16 cellular contexts compared by ENCODE assay signal in genomic region chr2:24855022-24855622, GRCh38.
DNase-seq lines count a peak whose midpoint lies in the region; ATAC-seq, FAIRE-seq and TF ChIP-seq lines count a peak whose summit lies in the region.
"Had no signal": no experiment of that assay in that cellular context is flagged by ENCODE, and none has a peak within 500 bp of the region (broad histone marks: within the 10 kb centered on the region; RNA-seq: fewer than 3 reads in every experiment).

No MANE protein-coding gene starts in this region.

- H3K4me3 Mint-ChIP-seq in activated naive CD4-positive, alpha-beta T cell treated with anti-CD3 and anti-CD28 coated beads, Interleukin-2, amount 10 ng/mL, durations not matched to agents 7 days and 5 days = no peak overlapping the region
- no peak overlapping the region for H3K4me3 Mint-ChIP-seq in activated T-cell treated with anti-CD3 and anti-CD28 coated beads, Interleukin-2, amount 50 U/mL, for 4 hours
- H3K4me3 Mint-ChIP-seq: activated naive CD8-positive, alpha-beta T cell treated with anti-CD3 and anti-CD28 coated beads for 36 hours; CD8-positive, alpha-beta memory T cell; stimulated activated memory B cell treated with anti-CD40 and anti-IgM and Interleukin-4, amounts not matched to agents 10 μg/mL and 1 μg/mL and 100 μg/mL, for 72 hours had no signal

- H3K27ac Mint-ChIP-seq in activated naive CD4-positive, alpha-beta T cell treated with anti-CD3 and anti-CD28 coated beads, Interleukin-2, amount 50 U/mL, for 72 hours = peak overlapping the region; percentile 46 to 52
- H3K27ac Mint-ChIP-seq in activated naive CD4-positive, alpha-beta T cell treated with anti-CD3 and anti-CD28 coated beads, Interleukin-2, amount 10 ng/mL, durations not matched to agents 7 days and 5 days = no peak overlapping the region
- H3K27ac Mint-ChIP-seq: activated naive CD8-positive, alpha-beta T cell treated with anti-CD3 and anti-CD28 coated beads for 36 hours; stimulated activated memory B cell treated with anti-CD40 and anti-IgM and Interleukin-4, amounts not matched to agents 10 μg/mL and 1 μg/mL and 100 μg/mL, for 72 hours had no signal

- FAIRE-seq in D721Med (lab: Jason Lieb, UNC) = no peak

- TF ChIP-seq CTCF in left ventricle myocardium inferior (IDR thresholded peaks at IDR 0.05; ENCODE audit: borderline replicate concordance) (no peak), D721Med (IDR thresholded peaks at IDR 0.05; ENCODE audit: insufficient read depth, missing control alignments) (no peak)

- ATAC-seq in activated naive CD4-positive, alpha-beta T cell treated with anti-CD3 and anti-CD28 coated beads, Interleukin-2, amount 50 U/mL, for 72 hours = no peak
- ATAC-seq in aorta (ENCODE audit: low FRiP score) = peak; percentile 23
- ATAC-seq in activated T-cell treated with anti-CD3 and anti-CD28 coated beads, Interleukin-2, amount 50 U/mL, for 4 hours = no peak
- ATAC-seq: stimulated activated memory B cell treated with anti-CD40 and anti-IgM and Interleukin-4, amounts not matched to agents 10 μg/mL and 1 μg/mL and 100 μg/mL, for 72 hours had no signal

- CTCF ChIA-PET in activated naive CD4-positive, alpha-beta T cell treated with anti-CD3 and anti-CD28 coated beads, Interleukin-2, amount 10 ng/mL, durations not matched to agents 7 days and 5 days (lab: Charles Lee) = no interaction called here

- H3K4me1 ChIP-seq in left ventricle myocardium inferior (peaks cover 44% of the 10 kb centered on the region), rectal smooth muscle tissue (ENCODE audit: control insufficient read depth, insufficient read depth, low read length) (no peaks in the 10 kb centered on the region), aorta (ENCODE audit: control insufficient read depth in 1 of 2, insufficient read depth in 2 of 2, low read length in 2 of 2) (no peaks in the 10 kb centered on the region)
- H3K4me1 ChIP-seq: HAP-1, left lung had no signal

- H3K36me3 Mint-ChIP-seq in activated naive CD4-positive, alpha-beta T cell treated with anti-CD3 and anti-CD28 coated beads, Interleukin-2, amount 50 U/mL, for 72 hours = peaks cover 4 to 17% of the 10 kb centered on the region in 2 donors
- peaks cover 2% of the 10 kb centered on the region for H3K36me3 Mint-ChIP-seq in activated naive CD4-positive, alpha-beta T cell treated with anti-CD3 and anti-CD28 coated beads, Interleukin-2, amount 10 ng/mL, durations not matched to agents 7 days and 5 days
- H3K36me3 Mint-ChIP-seq in activated T-cell treated with anti-CD3 and anti-CD28 coated beads, Interleukin-2, amount 50 U/mL, for 4 hours (ENCODE audit: insufficient read depth) = peaks cover 8% of the 10 kb centered on the region

- WGBS in aorta, 2 donors = 38 to 40% methylated on average over 8 of the region's 8 CpGs

- peak overlapping the region; percentile 85 for H3K27ac ChIP-seq in left ventricle myocardium inferior (replicated peaks)
- peak overlapping the region; percentile 21 for H3K27ac ChIP-seq in rectal smooth muscle tissue (ENCODE audit: low read depth, low read length)
- peak overlapping the region; percentile 1 to 43 for H3K27ac ChIP-seq in aorta (ENCODE audit: low read depth in 1 of 2, low read length in 2 of 2)
- H3K27ac ChIP-seq: 22Rv1 had no signal

- no peak for DNase-seq in activated naive CD4-positive, alpha-beta T cell treated with anti-CD3 and anti-CD28 coated beads, Interleukin-2, amount 50 U/mL, for 72 hours (ENCODE audit: low spot score in 2 of 2)
- no peak for DNase-seq in activated naive CD4-positive, alpha-beta T cell treated with anti-CD3 and anti-CD28 coated beads, Interleukin-2, amount 10 ng/mL, durations not matched to agents 7 days and 5 days
- DNase-seq in left ventricle myocardium inferior = peak; percentile 30
- no peak for DNase-seq in aorta
- no peak for DNase-seq in cortex of kidney (lab: John Stamatoyannopoulos, UW)
- DNase-seq in activated T-cell treated with anti-CD3 and anti-CD28 coated beads, Interleukin-2, amount 50 U/mL, for 4 hours = no peak
- no peak for DNase-seq in D721Med (ENCODE audit: insufficient read length, low spot score)
- DNase-seq: activated naive CD8-positive, alpha-beta T cell treated with anti-CD3 and anti-CD28 coated beads for 36 hours; CD8-positive, alpha-beta memory T cell; left lung; SK-N-SH; stimulated activated CD4-positive, alpha-beta T cell treated with anti-CD3 and anti-CD28 coated beads, Interleukin-4, amount 100 ng/mL, for 24 hours had no signal

- H3K9me3 Mint-ChIP-seq in activated naive CD4-positive, alpha-beta T cell treated with anti-CD3 and anti-CD28 coated beads, Interleukin-2, amount 50 U/mL, for 72 hours = no peaks in the 10 kb centered on the region
- H3K9me3 Mint-ChIP-seq in activated naive CD4-positive, alpha-beta T cell treated with anti-CD3 and anti-CD28 coated beads, Interleukin-2, amount 10 ng/mL, durations not matched to agents 7 days and 5 days = no peaks in the 10 kb centered on the region
- no peaks in the 10 kb centered on the region for H3K9me3 Mint-ChIP-seq in activated T-cell treated with anti-CD3 and anti-CD28 coated beads, Interleukin-2, amount 50 U/mL, for 4 hours
- H3K9me3 Mint-ChIP-seq: activated naive CD8-positive, alpha-beta T cell treated with anti-CD3 and anti-CD28 coated beads for 36 hours; CD8-positive, alpha-beta memory T cell had no signal

- H3K9me3 ChIP-seq in left ventricle myocardium inferior (replicated peaks) (no peaks in the 10 kb centered on the region), aorta (ENCODE audit: control insufficient read depth, low read length) (no peaks in the 10 kb centered on the region)
- H3K9me3 ChIP-seq: HAP-1, left lung, SK-N-SH had no signal

- H3K36me3 ChIP-seq in left ventricle myocardium inferior (no peaks in the 10 kb centered on the region), rectal smooth muscle tissue (ENCODE audit: control insufficient read depth, insufficient read depth, low read length) (no peaks in the 10 kb centered on the region), aorta (ENCODE audit: control insufficient read depth in 1 of 2, insufficient read depth in 2 of 2, low read length in 1 of 2) (no peaks in the 10 kb centered on the region)
- H3K36me3 ChIP-seq: left lung had no signal

- H3K4me3 ChIP-seq in left ventricle myocardium inferior (no peak overlapping the region), rectal smooth muscle tissue (ENCODE audit: low read length) (no peak overlapping the region), aorta (ENCODE audit: low read length in 2 of 2) (no peak overlapping the region)
- H3K4me3 ChIP-seq: HAP-1, left lung had no signal

- intact Hi-C loops in left ventricle myocardium inferior (cut with micrococcal nuclease) (no loop called here), aorta (cut with DNase I) (no loop called here)

- H3K27me3 ChIP-seq in left ventricle myocardium inferior (ENCODE audit: low read depth) (no peaks in the 10 kb centered on the region), rectal smooth muscle tissue (ENCODE audit: control insufficient read depth, insufficient read depth, low read length) (no peaks in the 10 kb centered on the region), aorta (ENCODE audit: control insufficient read depth in 1 of 2, insufficient read depth in 2 of 2, low read length in 1 of 2) (no peaks in the 10 kb centered on the region)
- H3K27me3 ChIP-seq: left lung had no signal

- H3K4me1 Mint-ChIP-seq in activated naive CD4-positive, alpha-beta T cell treated with anti-CD3 and anti-CD28 coated beads, Interleukin-2, amount 10 ng/mL, durations not matched to agents 7 days and 5 days = no peaks in the 10 kb centered on the region
- no peaks in the 10 kb centered on the region for H3K4me1 Mint-ChIP-seq in activated T-cell treated with anti-CD3 and anti-CD28 coated beads, Interleukin-2, amount 50 U/mL, for 4 hours (ENCODE audit: low read depth)
- H3K4me1 Mint-ChIP-seq: activated naive CD8-positive, alpha-beta T cell treated with anti-CD3 and anti-CD28 coated beads for 36 hours; CD8-positive, alpha-beta memory T cell; stimulated activated memory B cell treated with anti-CD40 and anti-IgM and Interleukin-4, amounts not matched to agents 10 μg/mL and 1 μg/mL and 100 μg/mL, for 72 hours had no signal

- H3K9ac ChIP-seq in rectal smooth muscle tissue (ENCODE audit: low read length) = no peak overlapping the region
- H3K9ac ChIP-seq: SK-N-SH had no signal

- no peaks in the 10 kb centered on the region for H3K27me3 Mint-ChIP-seq in activated naive CD4-positive, alpha-beta T cell treated with anti-CD3 and anti-CD28 coated beads, Interleukin-2, amount 10 ng/mL, durations not matched to agents 7 days and 5 days
- H3K27me3 Mint-ChIP-seq in activated T-cell treated with anti-CD3 and anti-CD28 coated beads, Interleukin-2, amount 50 U/mL, for 4 hours (ENCODE audit: low read depth) = no peaks in the 10 kb centered on the region
- H3K27me3 Mint-ChIP-seq: activated naive CD8-positive, alpha-beta T cell treated with anti-CD3 and anti-CD28 coated beads for 36 hours; CD8-positive, alpha-beta memory T cell; stimulated activated memory B cell treated with anti-CD40 and anti-IgM and Interleukin-4, amounts not matched to agents 10 μg/mL and 1 μg/mL and 100 μg/mL, for 72 hours had no signal

Comparison
In these comparisons a context has a peak if more than half of its experiments do, and no peak if none do; other contexts are left out.
1. H3K27ac ChIP-seq: peak in every context shown above with its lines; median percentile 85 in left ventricle myocardium inferior; 22 in aorta; 21 in rectal smooth muscle tissue.